2 cellular contexts compared by ENCODE assay signal in genomic region chr7:23022258-23022745, GRCh38.
TF ChIP-seq lines count a peak whose summit lies in the region.

No MANE protein-coding gene starts in this region.

TF ChIP-seq in SK-N-SH, 30 proteins besides CTCF, POLR2A, EP300 and RAD21 (continued from another document):
- no peak for TF ChIP-seq REST (IDR thresholded peaks at IDR 0.05; ENCODE audit: low read depth, low read length)
- no peak for TF ChIP-seq EZH2phosphoT487 (IDR thresholded peaks at IDR 0.05; ENCODE audit: borderline replicate concordance, low read depth)
- TF ChIP-seq MXI1 (IDR thresholded peaks at IDR 0.05; ENCODE audit: low read depth, low read length), result no peak
- no peak for TF ChIP-seq JUND (IDR thresholded peaks at IDR 0.05)
- no peak for TF ChIP-seq GABPA (IDR thresholded peaks at IDR 0.05; ENCODE audit: low read depth)
- TF ChIP-seq MAX (IDR thresholded peaks at IDR 0.05; ENCODE audit: low read depth), result no peak
- TF ChIP-seq NRF1 (IDR thresholded peaks at IDR 0.05; ENCODE audit: low read depth, low read length), result no peak
- no peak for TF ChIP-seq TAF1 (IDR thresholded peaks at IDR 0.05; ENCODE audit: borderline replicate concordance, low read depth, low read length)
- no peak for TF ChIP-seq RFX5 (IDR thresholded peaks at IDR 0.05; ENCODE audit: low read length)
- no peak for TF ChIP-seq MEF2A (IDR thresholded peaks at IDR 0.05; ENCODE audit: borderline replicate concordance, low read depth)
- TF ChIP-seq NFIC (IDR thresholded peaks at IDR 0.05; ENCODE audit: borderline replicate concordance), result no peak
- TF ChIP-seq RCOR1 (IDR thresholded peaks at IDR 0.05; ENCODE audit: low read length), result no peak
- TF ChIP-seq IRF3 (IDR thresholded peaks at IDR 0.05; ENCODE audit: low read depth, low read length), result no peak
- TF ChIP-seq TEAD4 (IDR thresholded peaks at IDR 0.05; ENCODE audit: borderline replicate concordance, insufficient read depth), result no peak
- TF ChIP-seq PBX3 (IDR thresholded peaks at IDR 0.05), result no peak
- TF ChIP-seq YY1 (IDR thresholded peaks at IDR 0.05; ENCODE audit: low read depth), result no peak
- TF ChIP-seq CHD2 (IDR thresholded peaks at IDR 0.05; ENCODE audit: low read length, partially characterized antibody), result no peak
- TF ChIP-seq POLR2AphosphoS5 (IDR thresholded peaks at IDR 0.05; ENCODE audit: low read depth, low read length), result no peak

TF ChIP-seq in SK-N-SH treated with all-trans-retinoic acid at 6 μM for 48 hours, 23 proteins besides CTCF, POLR2A, EP300 and RAD21 (continued from another document):
- TF ChIP-seq TSHZ2 (CRISPR knock-in tag; IDR thresholded peaks at IDR 0.05), result no peak
- no peak for TF ChIP-seq POU6F1 (CRISPR knock-in tag; IDR thresholded peaks at IDR 0.05; ENCODE audit: borderline replicate concordance, low read depth)
- TF ChIP-seq ISL1 (CRISPR knock-in tag; IDR thresholded peaks at IDR 0.05), result no peak
- no peak for TF ChIP-seq BACH2 (CRISPR knock-in tag; IDR thresholded peaks at IDR 0.05; ENCODE audit: borderline replicate concordance)
- TF ChIP-seq ARNTL (CRISPR knock-in tag; IDR thresholded peaks at IDR 0.05; ENCODE audit: borderline replicate concordance, low read depth), result no peak
- TF ChIP-seq RARB (CRISPR knock-in tag; IDR thresholded peaks at IDR 0.05), result no peak
